In the genomic region with DNA sequence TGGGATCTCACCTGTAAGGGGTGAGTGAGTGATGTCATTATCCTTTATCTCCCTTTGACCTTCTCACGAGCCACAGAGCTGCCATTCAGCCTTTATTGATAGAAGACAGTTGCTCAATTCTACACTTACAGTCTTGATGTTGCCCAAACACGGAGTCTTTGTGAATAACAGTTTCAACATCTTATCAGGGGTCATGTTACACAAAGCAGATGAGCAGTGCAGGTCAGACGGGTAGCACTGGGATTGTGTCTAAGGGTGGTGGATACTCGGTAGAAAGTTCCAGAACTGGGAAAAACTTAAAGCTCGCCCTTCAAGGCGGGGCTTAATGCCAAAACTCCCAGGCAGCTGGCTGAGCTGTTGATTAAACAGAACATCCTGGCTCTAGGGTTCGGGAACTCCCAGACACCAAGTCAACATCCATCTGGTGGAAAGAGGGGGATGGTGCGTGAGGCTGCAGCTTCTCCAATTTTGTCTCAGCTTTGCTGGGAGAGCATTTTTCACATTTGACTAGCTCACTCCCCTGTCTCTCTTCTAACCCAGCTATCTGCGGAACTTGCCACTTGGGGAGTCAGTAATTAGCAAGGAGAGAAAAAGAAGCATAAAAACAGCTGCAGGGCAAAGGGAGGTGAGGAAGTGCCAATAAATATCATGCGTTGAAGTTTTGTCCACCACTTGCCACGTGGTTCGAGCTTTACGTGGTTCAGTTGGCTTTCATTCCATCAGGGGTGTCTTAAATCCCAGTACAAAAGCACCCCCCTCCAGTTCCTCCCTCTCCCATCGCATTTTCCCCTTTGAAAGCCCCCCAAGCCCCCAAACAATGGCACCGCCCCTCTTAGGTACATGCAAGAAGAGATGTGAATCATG, we compare ENCODE assay signal across 10 cellular contexts. TPM values are rescaled to one million over a fixed set of nuclear protein-coding genes. Genes with fewer than 3 reads are reported as not detected.
DNase-seq lines count a peak whose midpoint lies in the region; TF ChIP-seq lines count a peak whose summit lies in the region.
"Had no signal": no experiment of that assay in that cellular context is flagged by ENCODE, and none has a peak within 500 bp of the region (broad histone marks: within the 10 kb centered on the region; RNA-seq: fewer than 3 reads in every experiment).

No MANE protein-coding gene starts in this region.

- no peaks in the 10 kb centered on the region for H3K9me3 ChIP-seq in CD4-positive, alpha-beta memory T cell (ENCODE audit: control insufficient read depth in 1 of 2, low read length in 2 of 2)

- H3K36me3 Mint-ChIP-seq in CD4-positive, alpha-beta memory T cell: no peaks in the 10 kb centered on the region

- DNase-seq in HCEC 1CT (peak; percentile 25), NOMO-1 (lab: John Stamatoyannopoulos, UW; ENCODE audit: unreplicated experiment in 2 of 2) (peak; percentile 21 to 22), fibroblast of pulmonary artery (ENCODE audit: low read depth) (peak; percentile 11), renal cortical epithelial cell (ENCODE audit: low read depth) (peak; percentile 61)
- DNase-seq in activated CD4-positive, alpha-beta T cell treated with anti-CD3 and anti-CD28 coated beads, Interleukin-2, amount 50 U/mL, for 4 hours: no peak
- DNase-seq in activated CD4-positive, alpha-beta T cell treated with anti-CD3 and anti-CD28 coated beads for 4 hours: no peak
- no peak for DNase-seq in CD4-positive, alpha-beta memory T cell
- DNase-seq in activated CD4-positive, alpha-beta T cell treated with anti-CD3 and anti-CD28 coated beads, Interleukin-2, amount 50 U/mL, for 1 hour: no peak
- DNase-seq: NCI-H1105 had no signal

- no peaks in the 10 kb centered on the region for H3K4me1 ChIP-seq in CD4-positive, alpha-beta memory T cell (ENCODE audit: insufficient read depth, low read length)

- peaks cover 3 to 4% of the 10 kb centered on the region in 2 donors for H3K27me3 Mint-ChIP-seq in CD4-positive, alpha-beta memory T cell

- H3K9me3 Mint-ChIP-seq in CD4-positive, alpha-beta memory T cell: peaks cover 0 to 2% (median 0%) of the 10 kb centered on the region in 8 donors

- H3K4me1 Mint-ChIP-seq in CD4-positive, alpha-beta memory T cell: peaks cover 0 to under 1% (median 0%) of the 10 kb centered on the region in 4 donors

- TF ChIP-seq CTCF in fibroblast of pulmonary artery (IDR thresholded peaks at IDR 0.05; ENCODE audit: low read length, missing control alignments): no peak

- POLR2A ChIA-PET in CD4-positive, alpha-beta memory T cell (lab: Charles Lee; ENCODE audit: partially characterized antibody): no interaction called here

- no peaks in the 10 kb centered on the region for H3K27me3 ChIP-seq in CD4-positive, alpha-beta memory T cell (ENCODE audit: insufficient read depth, low read length)
- H3K27me3 ChIP-seq: cardiac muscle cell had no signal

- intact Hi-C loops in CD4-positive, alpha-beta memory T cell (cut with micrococcal nuclease): no loop called here

- CTCF ChIA-PET in CD4-positive, alpha-beta memory T cell (lab: Charles Lee; ENCODE audit: partially characterized antibody): interaction anchor here (1.1 kb wide), 1 partner anchor 150 kb away, joined by 3 read pairs; no protein-coding TSS in a partner anchor

- H3K4me3 ChIP-seq in fibroblast of pulmonary artery (replicated peaks; ENCODE audit: low read depth, low read length): no peak overlapping the region
- H3K4me3 ChIP-seq in CD4-positive, alpha-beta memory T cell (ENCODE audit: low read length in 2 of 2): no peak overlapping the region
- H3K4me3 ChIP-seq: cardiac muscle cell had no signal

- H3K4me3 Mint-ChIP-seq in CD4-positive, alpha-beta memory T cell: no peak overlapping the region

- H3K27ac Mint-ChIP-seq in CD4-positive, alpha-beta memory T cell: no peak overlapping the region

- H3K27ac ChIP-seq in CD4-positive, alpha-beta memory T cell (ENCODE audit: low read depth, low read length): no peak overlapping the region
- H3K27ac ChIP-seq: cardiac muscle cell had no signal

- H3K36me3 ChIP-seq in CD4-positive, alpha-beta memory T cell (ENCODE audit: insufficient read depth, low read length): no peaks in the 10 kb centered on the region
- H3K36me3 ChIP-seq: cardiac muscle cell had no signal

RNA-seq across cellular contexts. Expression of gene FOXN4, which starts 31.0 kb away (rescaled TPM):
- total RNA-seq in renal cortical epithelial cell: not detected in 2 replicates
- not detected for total RNA-seq in CD4-positive, alpha-beta memory T cell
- not detected for polyA plus RNA-seq in CD4-positive, alpha-beta memory T cell

Comparison
In these comparisons a context has a peak if more than half of its experiments do, and no peak if none do; other contexts are left out.
1. DNase-seq: peak in HCEC 1CT (single experiment), NOMO-1 (2 of 2), fibroblast of pulmonary artery (single experiment) and renal cortical epithelial cell (single experiment); none in activated CD4-positive, alpha-beta T cell treated with anti-CD3 and anti-CD28 coated beads, Interleukin-2, amount 50 U/mL, for 4 hours (0 of 2), activated CD4-positive, alpha-beta T cell treated with anti-CD3 and anti-CD28 coated beads for 4 hours (0 of 2), CD4-positive, alpha-beta memory T cell (0 of 5) and activated CD4-positive, alpha-beta T cell treated with anti-CD3 and anti-CD28 coated beads, Interleukin-2, amount 50 U/mL, for 1 hour (single experiment).